In the genomic region with DNA sequence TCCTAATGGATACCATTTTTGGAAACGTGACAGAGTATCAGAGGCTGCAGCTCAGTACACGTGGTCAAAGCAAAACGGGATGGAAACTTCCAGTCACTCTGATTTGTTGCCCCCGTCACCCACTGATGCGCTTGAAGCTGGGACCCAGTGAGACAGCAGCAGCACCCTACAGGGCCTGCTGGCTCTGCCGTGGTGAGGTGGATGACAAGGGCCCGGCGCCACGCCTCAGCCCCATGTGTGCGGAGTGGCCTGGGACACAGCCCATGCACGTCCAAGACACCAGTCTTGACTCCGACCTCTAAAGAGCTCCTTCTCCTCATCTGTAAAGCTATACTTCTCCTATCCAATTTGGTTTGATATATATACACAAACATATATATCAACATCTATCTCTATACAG, we compare ENCODE assay signal across 21 cellular contexts. TPM values are rescaled to one million over a fixed set of nuclear protein-coding genes. Genes with fewer than 3 reads are reported as not detected.
"Had no signal": no experiment of that assay in that cellular context is flagged by ENCODE, and none has a peak within 500 bp of the region (broad histone marks: within the 10 kb centered on the region; RNA-seq: fewer than 3 reads in every experiment).

No MANE protein-coding gene starts in this region.

- H3K9me3 ChIP-seq: esophagus squamous epithelium, sigmoid colon, uterus had no signal

- H3K36me3 ChIP-seq: sigmoid colon, uterus had no signal

- H3K4me1 ChIP-seq: esophagus squamous epithelium, foreskin keratinocyte, sigmoid colon, uterus had no signal

- H3K4me3 ChIP-seq: esophagus squamous epithelium, hepatocyte, lung, sigmoid colon, skin epidermis, uterus had no signal

- H3K79me2 ChIP-seq: hepatocyte had no signal

- H3K4me2 ChIP-seq: hepatocyte had no signal

- H3K4me3 Mint-ChIP-seq: dendritic cell treated with granulocyte-macrophage colony-stimulating factor and Interleukin-4, amounts not matched to agents 40 ng/mL and 50 ng/mL, for 4 days; naive thymus-derived CD4-positive, alpha-beta T cell; neural crest cell had no signal

- ATAC-seq: foreskin keratinocyte; left colon; naive thymus-derived CD4-positive, alpha-beta T cell had no signal

- H2AFZ ChIP-seq: hepatocyte had no signal

- H3K27me3 ChIP-seq: esophagus squamous epithelium, hepatocyte, sigmoid colon, uterus had no signal

- H3K27ac ChIP-seq: esophagus squamous epithelium, foreskin keratinocyte, hepatocyte, sigmoid colon, skin epidermis, uterus had no signal

- DNase-seq: esophagus squamous epithelium; foreskin keratinocyte; left colon; left ventricle myocardium superior; mesendoderm; naive thymus-derived CD4-positive, alpha-beta T cell; posterior cingulate gyrus; sigmoid colon; stimulated activated CD4-positive, alpha-beta T cell treated with anti-CD3 and anti-CD28 coated beads, Interleukin-12 subunit alpha, Interleukin-12 subunit beta, amount 100 ng/mL, for 4 hours; stimulated activated naive CD4-positive, alpha-beta T cell; trophoblast cell; uterus had no signal

RNA-seq across cellular contexts. Expression of gene CLEC2L, which starts 39.0 kb away (rescaled TPM):
- total RNA-seq: epithelial cell of proximal tubule; esophagus squamous epithelium; foreskin keratinocyte; hepatocyte; kidney epithelial cell; left colon; left ventricle myocardium superior; lung; naive thymus-derived CD4-positive, alpha-beta T cell; osteocyte; pulmonary artery endothelial cell had no signal
- polyA plus RNA-seq: foreskin keratinocyte; hepatocyte; naive thymus-derived CD4-positive, alpha-beta T cell had no signal
